8 cellular contexts compared by ENCODE assay signal in genomic region chr17:15943971-15944719, GRCh38. TPM values are rescaled to one million over a fixed set of nuclear protein-coding genes. Genes with fewer than 3 reads are reported as not detected.
DNase-seq lines count a peak whose midpoint lies in the region; ATAC-seq and TF ChIP-seq lines count a peak whose summit lies in the region.

No MANE protein-coding gene starts in this region.

- peak overlapping the region; percentile 48 for H3K4me3 ChIP-seq in RWPE2 (ENCODE audit: severe bottlenecking)
- H3K4me3 ChIP-seq in fibroblast of mammary gland (ENCODE audit: control insufficient read depth, low read depth, low read length) = peak overlapping the region; percentile 67

- DNase-seq in RWPE2 (ENCODE audit: low spot score) (no peak), fibroblast of mammary gland (ENCODE audit: low read depth) (no peak), progenitor cell of endocrine pancreas (ENCODE audit: low spot score, unreplicated experiment) (no peak), GF-D8 (lab: John Stamatoyannopoulos, UW) (no peak)

- H3K27me3 Mint-ChIP-seq in progenitor cell of endocrine pancreas = peaks cover 56% of the 10 kb centered on the region

- H3K9me3 ChIP-seq in RWPE2 (ENCODE audit: severe bottlenecking) = no peaks in the 10 kb centered on the region

- no peaks in the 10 kb centered on the region for H3K36me3 Mint-ChIP-seq in progenitor cell of endocrine pancreas (ENCODE audit: insufficient read depth)

- no peaks in the 10 kb centered on the region for H3K9me3 Mint-ChIP-seq in progenitor cell of endocrine pancreas (ENCODE audit: low read depth)

- no peaks in the 10 kb centered on the region for H3K27me3 ChIP-seq in RWPE2 (ENCODE audit: insufficient read depth, poor library complexity, severe bottlenecking)

- no peaks in the 10 kb centered on the region; the same call in 1 of the 2 replicates for H3K36me3 ChIP-seq in RWPE2 (ENCODE audit: low read depth)

- peak overlapping the region; percentile 92 for H3K27ac ChIP-seq in RWPE2 (ENCODE audit: poor library complexity, severe bottlenecking)

- TF ChIP-seq CTCF in RWPE2 (IDR thresholded peaks at IDR 0.05; ENCODE audit: poor library complexity, severe bottlenecking) (no peak), fibroblast of mammary gland (conservative IDR thresholded peaks at IDR 0.05; ENCODE audit: control insufficient read depth, insufficient read depth, low read depth, low read length) (no peak), progenitor cell of endocrine pancreas (IDR thresholded peaks at IDR 0.05; ENCODE audit: unreplicated experiment) (no peak)

- ATAC-seq in GM19372 (IDR thresholded peaks at IDR 0.05; ENCODE audit: low read depth, unreplicated experiment) = peak; percentile 25
- no peak for ATAC-seq in RWPE2 (ENCODE audit: low read depth)
- ATAC-seq in GM18498 (IDR thresholded peaks at IDR 0.05; ENCODE audit: unreplicated experiment) = no peak
- ATAC-seq in HG03565 (IDR thresholded peaks at IDR 0.05; ENCODE audit: unreplicated experiment) = no peak
- no peak for ATAC-seq in HG02678 (IDR thresholded peaks at IDR 0.05; ENCODE audit: unreplicated experiment)

- peak overlapping the region; percentile 86 for H3K27ac Mint-ChIP-seq in progenitor cell of endocrine pancreas

- H3K4me3 Mint-ChIP-seq in progenitor cell of endocrine pancreas (ENCODE audit: low read depth) = peak overlapping the region; percentile 73

- H3K4me1 ChIP-seq in RWPE2 (ENCODE audit: insufficient read depth, poor library complexity, severe bottlenecking) = peaks cover 21% of the 10 kb centered on the region

- peaks cover 5% of the 10 kb centered on the region for H3K4me1 Mint-ChIP-seq in progenitor cell of endocrine pancreas (ENCODE audit: low read depth)

RNA-seq across cellular contexts. Expression of gene ADORA2B, which starts 0.8 kb away (rescaled TPM):
- 0.48 and 0.67 TPM in 2 replicates for total RNA-seq in progenitor cell of endocrine pancreas

RNA-seq across cellular contexts. Expression of gene ZSWIM7, which starts 55.4 kb away (rescaled TPM):
- total RNA-seq in progenitor cell of endocrine pancreas = 27.9 and 35.4 TPM in 2 replicates

RNA-seq across cellular contexts. Expression of gene TTC19, which starts 55.5 kb away (rescaled TPM):
- 42.2 and 42.5 TPM in 2 replicates for total RNA-seq in progenitor cell of endocrine pancreas
